ENCODE assay signal across 9 cellular contexts in the genomic region with DNA sequence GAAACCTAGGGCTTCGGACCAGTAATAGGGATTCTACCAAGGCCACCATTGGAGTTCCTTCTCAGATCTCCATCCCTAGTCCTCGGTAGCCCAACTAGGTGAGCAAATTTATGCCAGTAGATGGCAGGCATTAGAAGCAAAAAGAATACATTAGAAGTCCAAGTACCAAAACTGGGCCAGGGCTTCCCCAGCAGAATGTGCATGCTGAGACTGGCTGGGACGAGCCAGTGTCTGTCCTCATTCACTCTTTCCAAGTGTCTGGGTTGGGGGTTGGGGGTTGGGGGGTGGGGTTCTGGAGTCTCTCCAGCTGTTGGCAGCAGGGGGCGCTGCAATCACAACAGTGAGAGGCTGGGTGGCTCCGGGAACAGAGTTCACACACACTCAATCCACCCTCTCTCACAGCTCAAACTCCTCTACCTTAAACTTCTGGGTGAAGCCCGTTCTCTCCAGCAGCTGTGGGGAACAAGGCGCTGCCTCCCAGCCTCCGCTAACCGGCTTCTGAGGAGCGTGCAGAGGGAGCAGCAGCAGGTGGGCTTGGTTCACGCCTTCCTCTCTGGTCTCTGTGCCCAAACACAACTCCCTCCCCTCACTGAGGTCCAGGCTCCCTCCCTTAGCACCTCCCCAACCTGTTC. TPM values are rescaled to one million over a fixed set of nuclear protein-coding genes. Genes with fewer than 3 reads are reported as not detected.
DNase-seq lines count a peak whose midpoint lies in the region; ATAC-seq, FAIRE-seq and TF ChIP-seq lines count a peak whose summit lies in the region.
"Had no signal": no experiment of that assay in that cellular context is flagged by ENCODE, and none has a peak within 500 bp of the region (broad histone marks: within the 10 kb centered on the region; RNA-seq: fewer than 3 reads in every experiment).

No MANE protein-coding gene starts in this region.

- H3K4ac ChIP-seq in H1 (replicated peaks; ENCODE audit: insufficient read length, low read depth, low read length), result no peak overlapping the region

- FAIRE-seq in H1 (lab: Jason Lieb, UNC), result no peak

- no peaks in the 10 kb centered on the region for H3K79me1 ChIP-seq in H1 (ENCODE audit: low read depth, low read length)

- no peak overlapping the region for H3K27ac ChIP-seq in H1 (ENCODE audit: low read depth, low read length)

- peak overlapping the region; percentile 50 to 73 for H3K4me2 ChIP-seq in H1 (ENCODE audit: insufficient read depth in 1 of 2, low read depth in 2 of 2, low read length in 2 of 2)

- TF ChIP-seq CTCF in GM10266 (IDR thresholded peaks at IDR 0.05; ENCODE audit: control insufficient read depth, insufficient read depth, low read depth, missing control alignments) (peak; percentile 40), H1 (IDR thresholded peaks at IDR 0.05; ENCODE audit: control extremely low read depth in 1 of 3, insufficient read depth in 1 of 3, low read depth in 1 of 3, low read length in 3 of 3) (peak; percentile 48 to 62 (median 56)), type B pancreatic cell (conservative IDR thresholded peaks at IDR 0.05) (peak; percentile 75)

- H3K56ac ChIP-seq in H1 (replicated peaks; ENCODE audit: insufficient read length, low read depth, low read length), result no peak overlapping the region

- H2BK12ac ChIP-seq in H1 (ENCODE audit: low read depth, low read length), result 0 out of 2 replicates have a peak overlapping the region, but pooled peaks have one; percentile 75

- no peak overlapping the region for H3K4me3 Mint-ChIP-seq in type B pancreatic cell
- H3K4me3 Mint-ChIP-seq: activated naive CD8-positive, alpha-beta T cell had no signal

- no peaks in the 10 kb centered on the region for H3K36me3 Mint-ChIP-seq in type B pancreatic cell
- H3K36me3 Mint-ChIP-seq: activated naive CD8-positive, alpha-beta T cell had no signal

- no peaks in the 10 kb centered on the region for H4K20me1 ChIP-seq in H1 (replicated peaks in 1 of 2; ENCODE audit: control insufficient read depth in 1 of 2, insufficient read depth in 2 of 2, low read length in 2 of 2)

- POLR2A ChIA-PET in H1 (lab: Charles Lee; ENCODE audit: partially characterized antibody), result interaction anchor here (0.8 to 1.1 kb wide), 3 partner anchors 8 to 312 kb away, joined by 3 read pairs; a partner anchor contains a TSS

- peak overlapping the region; percentile 86; the same call in 1 of the 2 replicates for H2BK20ac ChIP-seq in H1 (ENCODE audit: low read length)

- H3K23me2 ChIP-seq in H1 (ENCODE audit: low read depth, low read length), result peaks cover 3% of the 10 kb centered on the region; the same call in 1 of the 2 replicates

- no peaks in the 10 kb centered on the region for H3K9me3 Mint-ChIP-seq in type B pancreatic cell

- no peaks in the 10 kb centered on the region for H3K9me3 ChIP-seq in H1 (ENCODE audit: insufficient read depth in 2 of 2, low read depth in 1 of 2, low read length in 1 of 2)

- peak; percentile 57 for DNase-seq in GM10266 (ENCODE audit: extremely low spot score)
- DNase-seq in NAMALWA (ENCODE audit: low spot score), result peak; percentile 70
- peak; percentile 84 for DNase-seq in activated CD4-positive, alpha-beta T cell treated with anti-CD3 and anti-CD28 coated beads for 48 hours
- DNase-seq in H1 (ENCODE audit: low read depth in 1 of 2, low spot score in 2 of 2), result peak in 1 of 2 experiments; percentile 88
- DNase-seq in myocyte (ENCODE audit: low read depth), result peak; percentile 70
- peak; percentile 64 for DNase-seq in type B pancreatic cell (ENCODE audit: extremely low spot score, unreplicated experiment)
- DNase-seq in DMS153 (lab: John Stamatoyannopoulos, UW), result no peak

- H3K4me1 ChIP-seq in H1 (replicated peaks in 1 of 4; ENCODE audit: control insufficient read depth in 3 of 4, insufficient read depth in 4 of 4, low read length in 3 of 4), result peaks cover 0 to 7% (median 4%) of the 10 kb centered on the region in 4 experiments; a peak in 3 of 7 replicates

- H4K5ac ChIP-seq in H1 (ENCODE audit: insufficient read length, low read depth, low read length), result no peak overlapping the region

- no peaks in the 10 kb centered on the region for H3K27me3 ChIP-seq in H1 (replicated peaks in 1 of 4; ENCODE audit: control insufficient read depth in 3 of 4, extremely low read depth in 1 of 4, insufficient read depth in 3 of 4, low read length in 3 of 4)

- no peaks in the 10 kb centered on the region for H3K4me1 Mint-ChIP-seq in type B pancreatic cell (ENCODE audit: unreplicated experiment)

- H3K27me3 Mint-ChIP-seq in type B pancreatic cell, result peaks cover 23% of the 10 kb centered on the region

- H3K18ac ChIP-seq in H1 (ENCODE audit: extremely low read depth, low read length), result peak overlapping the region; percentile 13; the same call in 1 of the 2 replicates

- no peak overlapping the region for H3K14ac ChIP-seq in H1 (ENCODE audit: insufficient read length)

- no peak for TF ChIP-seq EP300 in H1 (IDR thresholded peaks at IDR 0.05; ENCODE audit: borderline replicate concordance in 1 of 2, low read depth in 2 of 2, low read length in 2 of 2)

- no peaks in the 10 kb centered on the region for H3K79me2 ChIP-seq in H1 (ENCODE audit: control insufficient read depth in 1 of 2, insufficient read depth in 2 of 2, low read length in 2 of 2)

- CTCF ChIA-PET in H1 (lab: Charles Lee; ENCODE audit: partially characterized antibody), result interaction anchor here (0.6 to 4.5 kb wide), 33 partner anchors 9 to 1019 kb away, joined by 3 to 28 read pairs (median 4); a partner anchor contains a TSS

- H4K91ac ChIP-seq in H1 (replicated peaks; ENCODE audit: insufficient read length, low read length), result peak overlapping the region; percentile 8

- H2BK15ac ChIP-seq in H1 (ENCODE audit: low read length), result peak overlapping the region; percentile 81

- H2BK5ac ChIP-seq in H1 (ENCODE audit: low read depth, low read length), result peak overlapping the region; percentile 72; the same call in 1 of the 2 replicates

- H2AK5ac ChIP-seq in H1 (ENCODE audit: low read depth, low read length), result no peak overlapping the region

- no peak overlapping the region for H3K23ac ChIP-seq in H1 (ENCODE audit: insufficient read length)

- WGBS in H1 (ENCODE audit: extremely low coverage in 1 of 2, insufficient coverage in 1 of 2, insufficient read length in 1 of 2, insufficient replicate concordance in 2 of 2, low coverage in 1 of 2, low lambda C conversion rate in 2 of 2, missing lambda C conversion rate in 1 of 2), 2 experiments, result 33% methylated on average over 11 of the region's 11 CpGs; no CpG with 5 or more reads in 1 of the 2 experiments

- no peak for TF ChIP-seq POLR2A in H1 (IDR thresholded peaks at IDR 0.05; ENCODE audit: control extremely low read depth in 1 of 2, low read depth in 2 of 2, low read length in 2 of 2)

- peak overlapping the region; percentile 84; the same call in 1 of the 2 replicates for H4K8ac ChIP-seq in H1 (ENCODE audit: extremely low read depth, insufficient read depth, low read length)

- H3K36me3 ChIP-seq in H1 (ENCODE audit: control insufficient read depth in 2 of 4, insufficient read depth in 4 of 4, low read length in 3 of 4), result no peaks in the 10 kb centered on the region

- TF ChIP-seq RAD21 in H1 (IDR thresholded peaks at IDR 0.05 in 1 of 2, conservative IDR thresholded peaks at IDR 0.05 in 1 of 2; ENCODE audit: low read depth in 2 of 2, low read length in 2 of 2), result peak; percentile 61 to 67

- H3K4me3 ChIP-seq in H1 (ENCODE audit: extremely low read depth in 1 of 4, insufficient read depth in 2 of 4, low read depth in 3 of 4, low read length in 4 of 4), result peak overlapping the region; percentile 6 to 56 (median 22); a peak in 6 of 8 replicates

- no peak overlapping the region for H2BK120ac ChIP-seq in H1 (replicated peaks; ENCODE audit: low read depth, low read length)

- H3K27ac Mint-ChIP-seq in type B pancreatic cell, result no peak overlapping the region
- H3K27ac Mint-ChIP-seq: activated naive CD8-positive, alpha-beta T cell had no signal

- ATAC-seq in GM18873 (IDR thresholded peaks at IDR 0.05; ENCODE audit: low FRiP score, unreplicated experiment), result no peak

- peak overlapping the region; percentile 99 for H2AFZ ChIP-seq in H1 (ENCODE audit: low read length)

- H3K9ac ChIP-seq in H1 (replicated peaks in 1 of 4; ENCODE audit: extremely low read depth in 1 of 4, low read depth in 3 of 4, low read length in 3 of 4), result no peak overlapping the region

TF ChIP-seq in H1, 55 proteins besides CTCF, POLR2A, EP300 and RAD21 (continues in another document):
- TF ChIP-seq SAP30 (IDR thresholded peaks at IDR 0.05; ENCODE audit: insufficient read depth, insufficient replicate concordance, low read length) (no peak), EZH2 (IDR thresholded peaks at IDR 0.05; ENCODE audit: low read depth, low read length, severe bottlenecking) (no peak), EGR1 (IDR thresholded peaks at IDR 0.05; ENCODE audit: borderline replicate concordance, low read depth, low read length) (0 out of 2 replicates have a peak, but pooled peaks have one; percentile 34), KDM1A (IDR thresholded peaks at IDR 0.05; ENCODE audit: borderline replicate concordance, low read length) (peak; percentile 30; the same call in 1 of the 2 replicates), KDM4A (IDR thresholded peaks at IDR 0.05; ENCODE audit: low read depth, low read length, severe bottlenecking) (peak; percentile 52)

RNA-seq across cellular contexts. Expression of a gene that starts 57.5 kb away (rescaled TPM):
- total RNA-seq in H1 (2021; fragmentation: NEBNext Ultra II Directional; extraction: Animal tissue kit (Norgen Biotek cat#: 25700)), result not detected in 2 replicates
- 0.06 TPM in 1 of 2 replicates, not detected in the other for polyA plus RNA-seq in H1 (2011; rRNA removed)
- not detected for polyA plus RNA-seq in H1 (2011; cell fraction: cytosol; rRNA removed)
- 0.10 TPM for polyA plus RNA-seq in H1 (2011; cell fraction: nucleus; rRNA removed)
- polyA plus RNA-seq in H1 (2012, experiment 1 of 2), result not detected in 4 replicates
- not detected for polyA plus RNA-seq in H1 (2012, experiment 2 of 2)
- not detected for polyA plus RNA-seq in H1 (2013, experiment 1 of 2)
- polyA plus RNA-seq in H1 (2013, experiment 2 of 2), result 0.09 TPM
- not detected in 2 replicates for polyA minus RNA-seq in H1 (2011; rRNA and poly(A)+ RNA removed)
- polyA minus RNA-seq in H1 (2011; cell fraction: cytosol; rRNA and poly(A)+ RNA removed), result not detected
- not detected for polyA minus RNA-seq in H1 (2011; cell fraction: nucleus; rRNA and poly(A)+ RNA removed)
- total RNA-seq in myocyte, result not detected in 2 replicates
- polyA plus RNA-seq in myocyte (2012), result not detected
- not detected in 2 replicates for total RNA-seq in type B pancreatic cell (ENCODE audit: low replicate concordance)

RNA-seq across cellular contexts. Expression of a gene that starts 59.9 kb away (rescaled TPM):
- total RNA-seq in H1 (2021; fragmentation: NEBNext Ultra II Directional; extraction: Animal tissue kit (Norgen Biotek cat#: 25700)), result not detected in 2 replicates
- not detected in 2 replicates for polyA plus RNA-seq in H1 (2011; rRNA removed)
- polyA plus RNA-seq in H1 (2011; cell fraction: cytosol; rRNA removed), result not detected
- not detected for polyA plus RNA-seq in H1 (2011; cell fraction: nucleus; rRNA removed)
- polyA plus RNA-seq in H1 (2012, experiment 1 of 2), result not detected in 4 replicates
- polyA plus RNA-seq in H1 (2012, experiment 2 of 2), result not detected
- polyA plus RNA-seq in H1 (2013, experiment 1 of 2), result not detected
- not detected for polyA plus RNA-seq in H1 (2013, experiment 2 of 2)
- polyA minus RNA-seq in H1 (2011; rRNA and poly(A)+ RNA removed), result not detected in 2 replicates
- not detected for polyA minus RNA-seq in H1 (2011; cell fraction: cytosol; rRNA and poly(A)+ RNA removed)
- not detected for polyA minus RNA-seq in H1 (2011; cell fraction: nucleus; rRNA and poly(A)+ RNA removed)
- total RNA-seq in myocyte (not detected in 2 replicates), type B pancreatic cell (ENCODE audit: low replicate concordance) (0.75 TPM in 1 of 2 replicates, not detected in the other)
- polyA plus RNA-seq in myocyte (2012), result 0.08 TPM
